In genomic region chr11:17864478-17864941, GRCh38 we compare ENCODE assay signal across 8 cellular contexts.
DNase-seq lines count a peak whose midpoint lies in the region; ATAC-seq, FAIRE-seq and TF ChIP-seq lines count a peak whose summit lies in the region.

No MANE protein-coding gene starts in this region.

- TF ChIP-seq EP300 in HepG2 (IDR thresholded peaks at IDR 0.05; ENCODE audit: low read depth in 2 of 2, low read length in 2 of 2), result no peak
- TF ChIP-seq EP300 in HepG2 (CRISPR knock-in tag; IDR thresholded peaks at IDR 0.05; ENCODE audit: borderline replicate concordance), result no peak

- no peak overlapping the region for H3K4me2 ChIP-seq in HepG2 (ENCODE audit: low read depth, low read length)

- H4K20me1 ChIP-seq in HepG2 (ENCODE audit: insufficient read depth, low read length), result peaks cover 4% of the 10 kb centered on the region

- H3K9ac ChIP-seq in HepG2 (ENCODE audit: insufficient read depth, low read depth, low read length), result no peak overlapping the region

- no peaks in the 10 kb centered on the region for H3K9me3 ChIP-seq in WERI-Rb-1 (ENCODE audit: severe bottlenecking)
- no peaks in the 10 kb centered on the region for H3K9me3 ChIP-seq in HepG2 (ENCODE audit: low read length)
- no peaks in the 10 kb centered on the region for H3K9me3 ChIP-seq in tibial artery

- POLR2A ChIA-PET in HepG2 (lab: Yijun Ruan, JAX), result no interaction called here

- H2AFZ ChIP-seq in HepG2 (ENCODE audit: low read length), result no peak overlapping the region

- BruUV-seq in HepG2 (replicated peaks; lab: Mats Ljungman, UMichigan), result no TSS peak

- 26% methylated on average over 3 of the region's 3 CpGs for WGBS in HepG2 (ENCODE audit: low lambda C conversion rate)

- no peak overlapping the region for H3K4me3 ChIP-seq in WERI-Rb-1 (ENCODE audit: low read depth, low read length)
- no peak overlapping the region for H3K4me3 ChIP-seq in HepG2 (replicated peaks in 1 of 3; ENCODE audit: insufficient read depth in 1 of 3, low read depth in 2 of 3, low read length in 3 of 3)
- H3K4me3 ChIP-seq in tibial artery, result no peak overlapping the region

- no peaks in the 10 kb centered on the region for H3K4me1 ChIP-seq in HepG2 (ENCODE audit: insufficient read depth, low read length)
- no peaks in the 10 kb centered on the region for H3K4me1 ChIP-seq in tibial artery

- no peaks in the 10 kb centered on the region; the same call in 1 of the 2 replicates for H3K36me3 ChIP-seq in WERI-Rb-1
- H3K36me3 ChIP-seq in HepG2 (replicated peaks in 1 of 2; ENCODE audit: control insufficient read depth in 1 of 2, insufficient read depth in 2 of 2, low read length in 2 of 2), result peaks cover 9 to 27% of the 10 kb centered on the region in 2 experiments; a peak in 4 of 5 replicates
- no peaks in the 10 kb centered on the region for H3K36me3 ChIP-seq in tibial artery

- in situ Hi-C loops in HepG2 (cut with HindIII; ENCODE audit: extremely low pct_ligation_motif_present, low pct_unique_long_range_greater_than_20kb), result no loop called here

- H3K27ac ChIP-seq in WERI-Rb-1 (no peak overlapping the region), HepG2 (ENCODE audit: extremely low read length, insufficient read depth, low read length) (no peak overlapping the region), tibial artery (no peak overlapping the region)

- TF ChIP-seq RAD21 in HepG2 (CRISPR knock-in tag; IDR thresholded peaks at IDR 0.05), result no peak

- intact Hi-C loops in HepG2 (cut with micrococcal nuclease; ENCODE audit: unreplicated experiment), result no loop called here
- intact Hi-C loops in tibial artery (cut with DNase I; ENCODE audit: low total_unique reads), result no loop called here

- FAIRE-seq in HepG2 (lab: Jason Lieb, UNC), result no peak

- H3K27me3 ChIP-seq in WERI-Rb-1 (ENCODE audit: insufficient read depth, low read depth, severe bottlenecking) (no peaks in the 10 kb centered on the region), HepG2 (ENCODE audit: control insufficient read depth in 1 of 2, insufficient read depth in 2 of 2, low read length in 2 of 2) (no peaks in the 10 kb centered on the region), tibial artery (no peaks in the 10 kb centered on the region)

- CTCF ChIA-PET in HepG2 (lab: Yijun Ruan, JAX; ENCODE audit: low intra/inter-chr PET ratio, low total read pairs), result no interaction called here

- H3K79me2 ChIP-seq in HepG2 (ENCODE audit: insufficient read depth, low read length), result no peaks in the 10 kb centered on the region

- peak; percentile 68 for TF ChIP-seq CTCF in WERI-Rb-1 (IDR thresholded peaks at IDR 0.05; ENCODE audit: low read depth, low read length)
- TF ChIP-seq CTCF in HepG2 (CRISPR knock-in tag; IDR thresholded peaks at IDR 0.05), result peak; percentile 59
- no peak for TF ChIP-seq CTCF in tibial artery (IDR thresholded peaks at IDR 0.05)

- TF ChIP-seq POLR2A in HepG2 (IDR thresholded peaks at IDR 0.05; ENCODE audit: insufficient read depth in 1 of 2, low read depth in 2 of 2, low read length in 2 of 2), result no peak

- ATAC-seq in GM21723 (IDR thresholded peaks at IDR 0.05; ENCODE audit: unreplicated experiment), result peak; percentile 63
- ATAC-seq in HepG2, result peak; percentile 78
- no peak for ATAC-seq in GM21786 (IDR thresholded peaks at IDR 0.05; ENCODE audit: unreplicated experiment)
- no peak for ATAC-seq in HG03095 (IDR thresholded peaks at IDR 0.05; ENCODE audit: unreplicated experiment)

- peak; percentile 21 for DNase-seq in DMS53 treated with DMSO at 0.1 percent for 48 hours (lab: John Stamatoyannopoulos, UW; ENCODE audit: unreplicated experiment)
- DNase-seq in WERI-Rb-1, result peak; percentile 19
- no peak for DNase-seq in HepG2 (ENCODE audit: low spot score)
- DNase-seq in tibial artery, result no peak
- DNase-seq in AG20443 (ENCODE audit: low spot score), result no peak

TF ChIP-seq in HepG2, 621 proteins besides CTCF, POLR2A, EP300 and RAD21:
- no peak for TF ChIP-seq KDM3A (CRISPR knock-in tag; IDR thresholded peaks at IDR 0.05; ENCODE audit: low read depth)
- TF ChIP-seq GTF2F1 (IDR thresholded peaks at IDR 0.05; ENCODE audit: low read length), result no peak
- no peak for TF ChIP-seq ZSCAN30 (CRISPR knock-in tag; IDR thresholded peaks at IDR 0.05)
- no peak for TF ChIP-seq ATF7 (IDR thresholded peaks at IDR 0.05)
- no peak for TF ChIP-seq ATF7 (CRISPR knock-in tag; IDR thresholded peaks at IDR 0.05)
- 0 out of 2 replicates have a peak, but pooled peaks have one; percentile 14 for TF ChIP-seq STAG1 (CRISPR knock-in tag; IDR thresholded peaks at IDR 0.05)
- peak; percentile 9; the same call in 1 of the 2 replicates for TF ChIP-seq CEBPB (IDR thresholded peaks at IDR 0.05; ENCODE audit: borderline replicate concordance, low read depth, low read length)
- TF ChIP-seq ZNF768 (CRISPR knock-in tag; IDR thresholded peaks at IDR 0.05), result no peak

Comparison
In these comparisons a context has a peak if more than half of its experiments do, and no peak if none do; other contexts are left out.
1. DNase-seq: peak in DMS53 treated with DMSO at 0.1 percent for 48 hours (single experiment) and WERI-Rb-1 (single experiment); none in HepG2 (single experiment), tibial artery (0 of 2) and AG20443 (single experiment).
2. ATAC-seq: peak in GM21723 (single experiment) and HepG2 (single experiment); none in GM21786 (single experiment) and HG03095 (single experiment).
3. CTCF ChIP-seq: peak in WERI-Rb-1 (single experiment) and HepG2 (single experiment); none in tibial artery (0 of 2).